ENCODE assay signal across 1 cellular context in the genomic region with DNA sequence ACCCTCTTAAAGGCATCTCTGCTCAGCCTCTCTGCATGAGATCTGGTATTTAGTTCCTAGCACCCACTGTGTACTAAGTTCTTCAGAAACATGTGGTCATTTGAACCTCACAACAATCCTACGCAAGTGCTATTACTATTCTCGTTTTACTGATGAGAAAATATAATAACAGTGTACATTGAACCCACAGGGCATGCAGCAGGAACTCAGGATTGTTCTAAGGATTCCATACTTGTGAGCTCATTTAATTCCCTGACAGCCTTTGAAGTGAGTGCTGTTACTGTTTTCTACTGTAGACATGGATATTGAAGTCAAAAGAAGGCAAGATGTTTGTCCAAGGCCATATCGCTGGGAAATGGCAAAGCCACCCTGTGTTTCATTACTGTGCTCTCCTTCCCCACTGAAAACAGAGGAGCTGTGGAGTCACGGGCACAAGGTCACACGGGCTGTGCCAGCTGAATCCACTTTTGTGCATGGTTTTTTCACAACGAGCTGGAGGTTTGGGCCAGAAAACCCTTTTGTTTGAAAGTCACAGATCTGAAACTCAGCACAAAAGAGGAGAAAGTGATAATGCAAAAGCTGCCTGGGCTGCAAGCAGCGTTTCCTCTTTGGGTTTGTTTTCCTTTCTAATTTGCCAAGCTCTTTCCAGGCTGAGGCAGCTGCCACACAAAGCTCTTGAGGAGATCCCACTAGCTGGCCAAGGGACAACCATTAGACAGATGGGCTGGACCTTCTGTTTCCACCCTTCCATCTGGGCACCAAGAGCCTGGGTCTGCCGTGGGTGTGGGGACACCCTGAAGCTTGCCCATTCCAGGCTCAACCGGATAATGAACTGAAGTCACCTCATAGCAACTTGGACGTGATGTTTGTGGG.
TF ChIP-seq lines count a peak whose summit lies in the region.

No MANE protein-coding gene starts in this region.

TF ChIP-seq in SK-N-SH, 30 proteins besides CTCF, POLR2A, EP300 and RAD21 (continued from another document):
- TF ChIP-seq, protein P1, sequence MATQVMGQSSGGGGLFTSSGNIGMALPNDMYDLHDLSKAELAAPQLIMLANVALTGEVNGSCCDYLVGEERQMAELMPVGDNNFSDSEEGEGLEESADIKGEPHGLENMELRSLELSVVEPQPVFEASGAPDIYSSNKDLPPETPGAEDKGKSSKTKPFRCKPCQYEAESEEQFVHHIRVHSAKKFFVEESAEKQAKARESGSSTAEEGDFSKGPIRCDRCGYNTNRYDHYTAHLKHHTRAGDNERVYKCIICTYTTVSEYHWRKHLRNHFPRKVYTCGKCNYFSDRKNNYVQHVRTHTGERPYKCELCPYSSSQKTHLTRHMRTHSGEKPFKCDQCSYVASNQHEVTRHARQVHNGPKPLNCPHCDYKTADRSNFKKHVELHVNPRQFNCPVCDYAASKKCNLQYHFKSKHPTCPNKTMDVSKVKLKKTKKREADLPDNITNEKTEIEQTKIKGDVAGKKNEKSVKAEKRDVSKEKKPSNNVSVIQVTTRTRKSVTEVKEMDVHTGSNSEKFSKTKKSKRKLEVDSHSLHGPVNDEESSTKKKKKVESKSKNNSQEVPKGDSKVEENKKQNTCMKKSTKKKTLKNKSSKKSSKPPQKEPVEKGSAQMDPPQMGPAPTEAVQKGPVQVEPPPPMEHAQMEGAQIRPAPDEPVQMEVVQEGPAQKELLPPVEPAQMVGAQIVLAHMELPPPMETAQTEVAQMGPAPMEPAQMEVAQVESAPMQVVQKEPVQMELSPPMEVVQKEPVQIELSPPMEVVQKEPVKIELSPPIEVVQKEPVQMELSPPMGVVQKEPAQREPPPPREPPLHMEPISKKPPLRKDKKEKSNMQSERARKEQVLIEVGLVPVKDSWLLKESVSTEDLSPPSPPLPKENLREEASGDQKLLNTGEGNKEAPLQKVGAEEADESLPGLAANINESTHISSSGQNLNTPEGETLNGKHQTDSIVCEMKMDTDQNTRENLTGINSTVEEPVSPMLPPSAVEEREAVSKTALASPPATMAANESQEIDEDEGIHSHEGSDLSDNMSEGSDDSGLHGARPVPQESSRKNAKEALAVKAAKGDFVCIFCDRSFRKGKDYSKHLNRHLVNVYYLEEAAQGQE (IDR thresholded peaks at IDR 0.05; ENCODE audit: low read depth, low read length): no peak
- TF ChIP-seq RCOR1 (IDR thresholded peaks at IDR 0.05; ENCODE audit: low read length): no peak
- no peak for TF ChIP-seq MXI1 (IDR thresholded peaks at IDR 0.05; ENCODE audit: low read depth, low read length)
